22 cellular contexts compared by ENCODE assay signal in genomic region chr21:29654855-29655254, GRCh38.
"Had no signal": no experiment of that assay in that cellular context is flagged by ENCODE, and none has a peak within 500 bp of the region (broad histone marks: within the 10 kb centered on the region; RNA-seq: fewer than 3 reads in every experiment).

No MANE protein-coding gene starts in this region.

- H3K4me1 ChIP-seq: esophagus muscularis mucosa, right atrium auricular region, stomach, thyroid gland had no signal

- H3K27me3 Mint-ChIP-seq: memory B cell had no signal

- H3K27me3 ChIP-seq: esophagus muscularis mucosa, pancreas, right atrium auricular region, stomach, thyroid gland had no signal

- H3K4me2 ChIP-seq: smooth muscle cell had no signal

- H3K9me3 ChIP-seq: esophagus muscularis mucosa, lower lobe of right lung, pancreas, right atrium auricular region, thyroid gland had no signal

- H3K27ac Mint-ChIP-seq: memory B cell; natural killer cell; stimulated activated effector memory CD8-positive, alpha-beta T cell treated with anti-CD3 and anti-CD28 coated beads, Interleukin-12 subunit alpha, Interleukin-12 subunit beta, amount 100 ng/mL, for 72 hours had no signal

- H3K9me3 Mint-ChIP-seq: memory B cell had no signal

- H3K4me3 Mint-ChIP-seq: memory B cell; natural killer cell; stimulated activated effector memory CD8-positive, alpha-beta T cell treated with anti-CD3 and anti-CD28 coated beads, Interleukin-12 subunit alpha, Interleukin-12 subunit beta, amount 100 ng/mL, for 72 hours had no signal

- DNase-seq: dermis blood vessel endothelial cell; effector memory CD4-positive, alpha-beta T cell; foreskin melanocyte; left ventricle myocardium superior; lower lobe of right lung; natural killer cell; occipital lobe; pancreas; stimulated activated CD4-positive, alpha-beta T cell treated with anti-CD3 and anti-CD28 coated beads, Interleukin-12 subunit alpha, Interleukin-12 subunit beta, amount 100 ng/mL, for 4 hours; stimulated activated CD4-positive, alpha-beta T cell treated with anti-CD3 and anti-CD28 coated beads, Interleukin-1b, Interleukin-23, amount 100 ng/mL, for 48 hours; stimulated activated CD4-positive, alpha-beta T cell treated with anti-CD3 and anti-CD28 coated beads, Interleukin-4, amount 100 ng/mL, for 24 hours; stimulated activated naive CD4-positive, alpha-beta T cell treated with Interleukin-2 at 50 U/mL for 16 hours; stomach; thyroid gland; trophoblast cell had no signal

- ATAC-seq: left ventricle myocardium superior; lower lobe of right lung; natural killer cell; pancreas; sciatic nerve; stimulated activated effector memory CD8-positive, alpha-beta T cell treated with anti-CD3 and anti-CD28 coated beads, Interleukin-12 subunit alpha, Interleukin-12 subunit beta, amount 100 ng/mL, for 72 hours had no signal

- H3K27ac ChIP-seq: coronary artery, esophagus muscularis mucosa, lower lobe of right lung, pancreas, right atrium auricular region, stomach, thyroid gland had no signal

- H3K36me3 ChIP-seq: esophagus muscularis mucosa, lower lobe of right lung, pancreas, right atrium auricular region, stomach, thyroid gland had no signal

- H3K4me3 ChIP-seq: coronary artery, esophagus muscularis mucosa, lower lobe of right lung, pancreas, right atrium auricular region, smooth muscle cell, stomach, thyroid gland had no signal

- H3K36me3 Mint-ChIP-seq: natural killer cell; stimulated activated effector memory CD8-positive, alpha-beta T cell treated with anti-CD3 and anti-CD28 coated beads, Interleukin-12 subunit alpha, Interleukin-12 subunit beta, amount 100 ng/mL, for 72 hours had no signal
